Comparison of ENCODE assay signal across 15 cellular contexts in genomic region chr13:29886446-29886845, GRCh38. TPM values are rescaled to one million over a fixed set of nuclear protein-coding genes. Genes with fewer than 3 reads are reported as not detected.
A peak's percentile ranks its signal among the peaks of the same experiment; 100 is the strongest.
DNase-seq lines count a peak whose midpoint lies in the region; ATAC-seq lines count a peak whose summit lies in the region.
"Had no signal": no experiment of that assay in that cellular context is flagged by ENCODE, and none has a peak within 500 bp of the region (broad histone marks: within the 10 kb centered on the region; RNA-seq: fewer than 3 reads in every experiment).

No MANE protein-coding gene starts in this region.

- peak; percentile 55 for DNase-seq in activated naive CD4-positive, alpha-beta T cell treated with Interleukin-2 at 50 U/mL for 16 hours
- no peak for DNase-seq in activated naive CD4-positive, alpha-beta T cell (lab: John Stamatoyannopoulos, UW)
- DNase-seq in activated T-cell treated with anti-CD3 and anti-CD28 coated beads, Interleukin-2, amount 50 U/mL, for 48 hours = peak; percentile 71
- DNase-seq in stimulated activated CD4-positive, alpha-beta T cell treated with anti-CD3 and anti-CD28 coated beads, Interleukin-12 subunit alpha, Interleukin-12 subunit beta, amount 100 ng/mL, for 48 hours (ENCODE audit: low read depth in 2 of 3, low spot score in 1 of 3) = peak; percentile 4 to 50 (median 13)
- peak; percentile 65 for DNase-seq in stimulated activated naive CD8-positive, alpha-beta T cell treated with anti-CD3 and anti-CD28 coated beads, Interleukin-15, Interleukin-2, amounts not matched to agents 100 U/mL and 50 U/mL, for 24 hours
- no peak for DNase-seq in SK-N-DZ (ENCODE audit: low spot score)
- DNase-seq: activated gamma-delta T cell, Karpas-422, kidney, NCI-H1694 treated with DMSO at 0.1 percent for 48 hours, NCI-H526 treated with DMSO at 0.1 percent for 48 hours had no signal

- ATAC-seq in stimulated activated naive CD8-positive, alpha-beta T cell treated with anti-CD3 and anti-CD28 coated beads, Interleukin-15, Interleukin-2, amounts not matched to agents 100 U/mL and 50 U/mL, for 24 hours = peak; percentile 97
- ATAC-seq in GM19463 (IDR thresholded peaks at IDR 0.05; ENCODE audit: unreplicated experiment) = no peak
- no peak for ATAC-seq in GM19467 (IDR thresholded peaks at IDR 0.05; ENCODE audit: unreplicated experiment)
- ATAC-seq: A549, HCT116 had no signal

RNA-seq across cellular contexts. Expression of gene UBL3, which starts 36.0 kb away (rescaled TPM):
- polyA plus RNA-seq in SK-N-DZ (2014; cell fraction: cytosol; rRNA removed) = 8.7 and 11.0 TPM in 2 replicates
- 6.1 and 7.5 TPM in 2 replicates for polyA plus RNA-seq in SK-N-DZ (2014; cell fraction: nucleus; rRNA removed)

Comparison
In these comparisons a context has a peak if more than half of its experiments do, and no peak if none do; other contexts are left out.
1. DNase-seq: peak in activated naive CD4-positive, alpha-beta T cell treated with Interleukin-2 at 50 U/mL for 16 hours (single experiment), activated T-cell treated with anti-CD3 and anti-CD28 coated beads, Interleukin-2, amount 50 U/mL, for 48 hours (2 of 2), stimulated activated CD4-positive, alpha-beta T cell treated with anti-CD3 and anti-CD28 coated beads, Interleukin-12 subunit alpha, Interleukin-12 subunit beta, amount 100 ng/mL, for 48 hours (3 of 3) and stimulated activated naive CD8-positive, alpha-beta T cell treated with anti-CD3 and anti-CD28 coated beads, Interleukin-15, Interleukin-2, amounts not matched to agents 100 U/mL and 50 U/mL, for 24 hours (single experiment); none in activated naive CD4-positive, alpha-beta T cell (0 of 4) and SK-N-DZ (single experiment).